Comparison of ENCODE assay signal across 19 cellular contexts in the genomic region with DNA sequence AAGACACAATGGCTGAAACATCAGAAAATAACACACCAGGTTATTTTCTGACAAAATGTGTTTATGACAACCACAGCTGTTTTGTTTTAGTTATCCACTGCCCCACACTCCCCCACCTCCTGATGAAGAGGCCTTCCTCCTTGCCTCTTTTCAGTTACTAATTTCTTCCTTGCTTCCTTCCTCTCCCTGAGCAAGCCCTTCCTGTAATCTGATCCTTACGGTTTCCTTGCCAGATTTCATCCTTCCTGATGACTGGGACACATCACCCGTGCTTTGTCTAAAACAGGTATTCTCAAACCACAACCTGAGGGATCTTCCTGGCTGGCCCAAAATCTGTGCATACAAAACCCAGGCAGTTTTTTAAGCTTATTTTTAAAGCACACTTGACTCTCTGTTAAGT. TPM values are rescaled to one million over a fixed set of nuclear protein-coding genes. Genes with fewer than 3 reads are reported as not detected.
DNase-seq lines count a peak whose midpoint lies in the region; ATAC-seq and TF ChIP-seq lines count a peak whose summit lies in the region.
"Had no signal": no experiment of that assay in that cellular context is flagged by ENCODE, and none has a peak within 500 bp of the region (broad histone marks: within the 10 kb centered on the region; RNA-seq: fewer than 3 reads in every experiment).

No MANE protein-coding gene starts in this region.

- POLR2A ChIA-PET in CD4-positive, alpha-beta memory T cell (lab: Charles Lee; ENCODE audit: partially characterized antibody) = no interaction called here
- POLR2A ChIA-PET in activated CD4-positive, alpha-beta T cell treated with anti-CD3 and anti-CD28 coated beads for 36 hours (lab: Charles Lee) = no interaction called here

- peaks cover 19% of the 10 kb centered on the region for H3K4me1 Mint-ChIP-seq in memory B cell
- H3K4me1 Mint-ChIP-seq in CD4-positive, alpha-beta memory T cell = no peaks in the 10 kb centered on the region
- H3K4me1 Mint-ChIP-seq in activated CD4-positive, alpha-beta T cell treated with anti-CD3 and anti-CD28 coated beads for 36 hours = no peaks in the 10 kb centered on the region
- H3K4me1 Mint-ChIP-seq: activated naive CD8-positive, alpha-beta T cell treated with anti-CD3 and anti-CD28 coated beads, Interleukin-2, amount 50 U/mL, for 24 hours had no signal

- H3K27me3 ChIP-seq in adipocyte (replicated peaks; ENCODE audit: control insufficient read depth, insufficient read depth, low read length) = no peaks in the 10 kb centered on the region
- no peaks in the 10 kb centered on the region for H3K27me3 ChIP-seq in CD4-positive, alpha-beta memory T cell (ENCODE audit: insufficient read depth, low read length)
- H3K27me3 ChIP-seq: heart right ventricle, stomach, uterus had no signal

- H3K4me1 ChIP-seq in adipocyte (ENCODE audit: control insufficient read depth, insufficient read depth, low read length) = peaks cover 12% of the 10 kb centered on the region
- H3K4me1 ChIP-seq in CD4-positive, alpha-beta memory T cell (ENCODE audit: insufficient read depth, low read length) = no peaks in the 10 kb centered on the region
- H3K4me1 ChIP-seq: parathyroid adenoma, uterus had no signal

- H3K27me3 Mint-ChIP-seq in memory B cell = no peaks in the 10 kb centered on the region
- H3K27me3 Mint-ChIP-seq in CD4-positive, alpha-beta memory T cell = peaks cover 0 to 2% of the 10 kb centered on the region in 2 donors
- no peaks in the 10 kb centered on the region for H3K27me3 Mint-ChIP-seq in activated CD4-positive, alpha-beta T cell treated with anti-CD3 and anti-CD28 coated beads for 36 hours
- H3K27me3 Mint-ChIP-seq: activated naive CD8-positive, alpha-beta T cell treated with anti-CD3 and anti-CD28 coated beads, Interleukin-2, amount 50 U/mL, for 24 hours had no signal

- no peak overlapping the region for H3K4me3 Mint-ChIP-seq in memory B cell
- H3K4me3 Mint-ChIP-seq in CD4-positive, alpha-beta memory T cell = no peak overlapping the region
- no peak overlapping the region for H3K4me3 Mint-ChIP-seq in activated CD4-positive, alpha-beta T cell treated with anti-CD3 and anti-CD28 coated beads for 36 hours
- H3K4me3 Mint-ChIP-seq: activated naive CD8-positive, alpha-beta T cell treated with anti-CD3 and anti-CD28 coated beads, Interleukin-2, amount 50 U/mL, for 24 hours; activated T-cell treated with anti-CD3 and anti-CD28 coated beads, Interleukin-2, amount 50 U/mL, for 4 hours had no signal

- CTCF ChIA-PET in CD4-positive, alpha-beta memory T cell (lab: Charles Lee; ENCODE audit: partially characterized antibody) = no interaction called here
- CTCF ChIA-PET in activated CD4-positive, alpha-beta T cell treated with anti-CD3 and anti-CD28 coated beads for 36 hours (lab: Charles Lee) = interaction anchor here (0.6 kb wide), 1 partner anchor 1484 kb away, joined by 3 read pairs; no protein-coding TSS in a partner anchor

- H3K9ac ChIP-seq in adipocyte (ENCODE audit: low read length) = no peak overlapping the region
- H3K9ac ChIP-seq: parathyroid adenoma had no signal

- no peaks in the 10 kb centered on the region for H3K9me3 Mint-ChIP-seq in memory B cell
- H3K9me3 Mint-ChIP-seq in CD4-positive, alpha-beta memory T cell = no peaks in the 10 kb centered on the region
- no peaks in the 10 kb centered on the region for H3K9me3 Mint-ChIP-seq in activated CD4-positive, alpha-beta T cell treated with anti-CD3 and anti-CD28 coated beads for 36 hours (ENCODE audit: low read depth)
- H3K9me3 Mint-ChIP-seq: activated naive CD8-positive, alpha-beta T cell treated with anti-CD3 and anti-CD28 coated beads, Interleukin-2, amount 50 U/mL, for 24 hours; activated T-cell treated with anti-CD3 and anti-CD28 coated beads, Interleukin-2, amount 50 U/mL, for 4 hours had no signal

- in situ Hi-C loops in G401 (cut with HindIII; ENCODE audit: low sequenced_read_pairs) = no loop called here

- H3K36me3 Mint-ChIP-seq in memory B cell = peaks cover 7% of the 10 kb centered on the region
- no peaks in the 10 kb centered on the region for H3K36me3 Mint-ChIP-seq in CD4-positive, alpha-beta memory T cell
- H3K36me3 Mint-ChIP-seq in activated CD4-positive, alpha-beta T cell treated with anti-CD3 and anti-CD28 coated beads for 36 hours (ENCODE audit: low read depth) = no peaks in the 10 kb centered on the region

- H3K9me3 ChIP-seq in adipocyte (ENCODE audit: control insufficient read depth, low read length) = no peaks in the 10 kb centered on the region
- no peaks in the 10 kb centered on the region for H3K9me3 ChIP-seq in CD4-positive, alpha-beta memory T cell (ENCODE audit: control insufficient read depth in 1 of 2, low read length in 2 of 2)
- H3K9me3 ChIP-seq: heart right ventricle, stomach, uterus had no signal

- ATAC-seq in memory B cell (ENCODE audit: low read depth) (no peak), HG02852 (IDR thresholded peaks at IDR 0.05; ENCODE audit: unreplicated experiment) (no peak)
- no peak for ATAC-seq in activated CD4-positive, alpha-beta T cell treated with anti-CD3 and anti-CD28 coated beads for 36 hours
- ATAC-seq: activated naive CD8-positive, alpha-beta T cell treated with anti-CD3 and anti-CD28 coated beads, Interleukin-2, amount 50 U/mL, for 24 hours; activated T-cell treated with anti-CD3 and anti-CD28 coated beads, Interleukin-2, amount 50 U/mL, for 4 hours had no signal

- DNase-seq in HT1080 (ENCODE audit: low read depth) (peak; percentile 75), adipocyte (ENCODE audit: low read depth) (peak; percentile 47), memory B cell (ENCODE audit: low spot score in 2 of 2) (no peak), G401 (ENCODE audit: low spot score) (no peak)
- no peak for DNase-seq in CD4-positive, alpha-beta memory T cell
- DNase-seq in activated CD4-positive, alpha-beta T cell treated with anti-CD3 and anti-CD28 coated beads for 36 hours = no peak
- DNase-seq: activated CD4-positive, alpha-beta T cell treated with anti-CD3 and anti-CD28 coated beads, Interleukin-2, amount 50 U/mL, for 48 hours; activated naive CD8-positive, alpha-beta T cell treated with anti-CD3 and anti-CD28 coated beads, Interleukin-2, amount 50 U/mL, for 24 hours; activated T-cell treated with anti-CD3 and anti-CD28 coated beads, Interleukin-2, amount 50 U/mL, for 4 hours; cerebellar nuclear complex; DND-41; heart right ventricle; NCI-H226; stomach; uterus had no signal

- intact Hi-C loops in CD4-positive, alpha-beta memory T cell (cut with micrococcal nuclease) = no loop called here
- intact Hi-C loops in activated CD4-positive, alpha-beta T cell treated with anti-CD3 and anti-CD28 coated beads for 36 hours (cut with DNase I, micrococcal nuclease) = no loop called here

- no peak overlapping the region for H3K4me3 ChIP-seq in adipocyte (ENCODE audit: low read length)
- no peak overlapping the region for H3K4me3 ChIP-seq in CD4-positive, alpha-beta memory T cell (ENCODE audit: low read length in 2 of 2)
- H3K4me3 ChIP-seq: heart right ventricle, stomach, uterus had no signal

- H3K27ac Mint-ChIP-seq in memory B cell = peak overlapping the region; percentile 55
- no peak overlapping the region for H3K27ac Mint-ChIP-seq in CD4-positive, alpha-beta memory T cell
- H3K27ac Mint-ChIP-seq in activated CD4-positive, alpha-beta T cell treated with anti-CD3 and anti-CD28 coated beads for 36 hours = no peak overlapping the region
- H3K27ac Mint-ChIP-seq: activated naive CD8-positive, alpha-beta T cell treated with anti-CD3 and anti-CD28 coated beads, Interleukin-2, amount 50 U/mL, for 24 hours had no signal

- H3K36me3 ChIP-seq in adipocyte (ENCODE audit: control insufficient read depth, insufficient read depth, low read length, severe bottlenecking) = no peaks in the 10 kb centered on the region
- no peaks in the 10 kb centered on the region for H3K36me3 ChIP-seq in CD4-positive, alpha-beta memory T cell (ENCODE audit: insufficient read depth, low read length)
- H3K36me3 ChIP-seq: stomach, uterus had no signal

- TF ChIP-seq CTCF in C4-2B (conservative IDR thresholded peaks at IDR 0.05) = no peak

- H3K27ac ChIP-seq in C4-2B = peak overlapping the region; percentile 60
- H3K27ac ChIP-seq in CD4-positive, alpha-beta memory T cell (ENCODE audit: low read depth, low read length) = no peak overlapping the region
- H3K27ac ChIP-seq: heart right ventricle, parathyroid adenoma, stomach, uterus had no signal

RNA-seq across cellular contexts. Expression of a gene that starts 39.4 kb away (rescaled TPM):
- total RNA-seq in HT1080 (2014; rRNA removed; shearing (Covaris generic)) = 10.9 and 19.2 TPM in 2 replicates
- 2.2 and 2.5 TPM in 2 replicates for polyA plus RNA-seq in HT1080 (2015; cell fraction: cytosol; rRNA removed)
- 3.1 and 3.5 TPM in 2 replicates for polyA plus RNA-seq in HT1080 (2015; cell fraction: nucleus; rRNA removed)
- 1 to 10 TPM in 1 of 2 experiments, under 1 TPM in 1; 0.67 to 1.2 TPM for total RNA-seq in CD4-positive, alpha-beta memory T cell
- under 1 TPM in 1 of 2 donors, not detected in 1; 0.13 TPM for polyA plus RNA-seq in CD4-positive, alpha-beta memory T cell
- not detected in 2 replicates for total RNA-seq in G401 (2014; rRNA removed; shearing (Covaris generic))
- total RNA-seq in activated CD4-positive, alpha-beta T cell treated with anti-CD3 and anti-CD28 coated beads for 36 hours = under 1 TPM; 0.40 to 0.43 TPM
- total RNA-seq: SK-MEL-5 had no signal

Comparison
In these comparisons a context has a peak if more than half of its experiments do, and no peak if none do; other contexts are left out.
1. DNase-seq: peak in HT1080 (single experiment) and adipocyte (single experiment); none in memory B cell (0 of 2), CD4-positive, alpha-beta memory T cell (0 of 5), G401 (single experiment) and activated CD4-positive, alpha-beta T cell treated with anti-CD3 and anti-CD28 coated beads for 36 hours (single experiment).